ENCODE assay signal across 12 cellular contexts in genomic region chr18:49645836-49646235, GRCh38.
DNase-seq lines count a peak whose midpoint lies in the region; ATAC-seq and TF ChIP-seq lines count a peak whose summit lies in the region.
"Had no signal": no experiment of that assay in that cellular context is flagged by ENCODE, and none has a peak within 500 bp of the region (broad histone marks: within the 10 kb centered on the region; RNA-seq: fewer than 3 reads in every experiment).

No MANE protein-coding gene starts in this region.

- peak overlapping the region; percentile 72 for H3K4me2 ChIP-seq in skeletal muscle satellite cell (ENCODE audit: low read length)

- no peak for TF ChIP-seq CTCF in chondrocyte (IDR thresholded peaks at IDR 0.05)
- no peak for TF ChIP-seq CTCF in CD4-positive, alpha-beta T cell (IDR thresholded peaks at IDR 0.05)

- peak; percentile 15 for ATAC-seq in left colon
- no peak for ATAC-seq in CD4-positive, alpha-beta T cell (ENCODE audit: poor library complexity)

- DNase-seq in GM03348 (ENCODE audit: low spot score) (peak; percentile 82), chondrocyte (ENCODE audit: low spot score) (no peak), left colon (peak in 1 of 2 donors; percentile 44), NCI-H82 (lab: John Stamatoyannopoulos, UW) (no peak), NCI-H446 treated with DMSO at 0.1 percent for 48 hours (lab: John Stamatoyannopoulos, UW) (no peak), SKM-1 (lab: John Stamatoyannopoulos, UW; ENCODE audit: unreplicated experiment) (no peak)
- DNase-seq in CD4-positive, alpha-beta T cell: no peak
- DNase-seq: activated CD4-positive, CD25-positive, alpha-beta regulatory T cell treated with anti-CD3 and anti-CD28 coated beads, Interleukin-2, amount 50 U/mL, for 72 hours; activated naive CD4-positive, alpha-beta T cell treated with anti-CD3 and anti-CD28 coated beads for 36 hours; effector memory CD4-positive, alpha-beta T cell; stimulated activated naive CD4-positive, alpha-beta T cell treated with Interleukin-2 at 50 U/mL for 16 hours had no signal

- H3K36me3 Mint-ChIP-seq in chondrocyte (ENCODE audit: low read depth): no peaks in the 10 kb centered on the region
- no peaks in the 10 kb centered on the region for H3K36me3 Mint-ChIP-seq in CD4-positive, alpha-beta T cell (ENCODE audit: low read depth)

- no peaks in the 10 kb centered on the region for H3K9me3 ChIP-seq in skeletal muscle satellite cell (replicated peaks; ENCODE audit: low read length)
- no peaks in the 10 kb centered on the region for H3K9me3 ChIP-seq in CD4-positive, alpha-beta T cell (ENCODE audit: control insufficient read depth, low read length)

- intact Hi-C loops in left colon (cut with DNase I, micrococcal nuclease): no loop called here
- intact Hi-C loops in CD4-positive, alpha-beta T cell (cut with DNase I, micrococcal nuclease): no loop called here

- peak overlapping the region; percentile 42 for H3K27ac Mint-ChIP-seq in chondrocyte (ENCODE audit: unreplicated experiment)
- no peak overlapping the region for H3K27ac Mint-ChIP-seq in CD4-positive, alpha-beta T cell
- H3K27ac Mint-ChIP-seq: activated naive CD4-positive, alpha-beta T cell treated with anti-CD3 and anti-CD28 coated beads for 36 hours had no signal

- H3K4me1 Mint-ChIP-seq in chondrocyte (ENCODE audit: low read depth): peaks cover 11% of the 10 kb centered on the region
- no peaks in the 10 kb centered on the region for H3K4me1 Mint-ChIP-seq in CD4-positive, alpha-beta T cell (ENCODE audit: low read depth)

- H3K4me3 ChIP-seq in skeletal muscle satellite cell (ENCODE audit: low read length): peak overlapping the region; percentile 60

- peaks cover 38% of the 10 kb centered on the region for H3K4me1 ChIP-seq in skeletal muscle satellite cell (ENCODE audit: control insufficient read depth, insufficient read depth, low read length)

- POLR2A ChIA-PET in CD4-positive, alpha-beta T cell (lab: Charles Lee): no interaction called here

- H3K27me3 ChIP-seq in skeletal muscle satellite cell (ENCODE audit: control insufficient read depth, insufficient read depth, low read length): no peaks in the 10 kb centered on the region
- H3K27me3 ChIP-seq in CD4-positive, alpha-beta T cell (ENCODE audit: control insufficient read depth, insufficient read depth, low read length): no peaks in the 10 kb centered on the region

- peaks cover 4% of the 10 kb centered on the region for H3K27me3 Mint-ChIP-seq in chondrocyte (ENCODE audit: low read depth)
- H3K27me3 Mint-ChIP-seq in CD4-positive, alpha-beta T cell: peaks cover 7% of the 10 kb centered on the region

- H3K36me3 ChIP-seq in skeletal muscle satellite cell (ENCODE audit: insufficient read depth, low read length): no peaks in the 10 kb centered on the region

- H3K9ac ChIP-seq in skeletal muscle satellite cell (ENCODE audit: low read depth, low read length): no peak overlapping the region

- no peak overlapping the region for H3K27ac ChIP-seq in CD4-positive, alpha-beta T cell (ENCODE audit: low read depth, low read length)

- CTCF ChIA-PET in CD4-positive, alpha-beta T cell (lab: Charles Lee): no interaction called here

- no peaks in the 10 kb centered on the region for H3K9me3 Mint-ChIP-seq in chondrocyte (ENCODE audit: low read depth)
- H3K9me3 Mint-ChIP-seq in CD4-positive, alpha-beta T cell: no peaks in the 10 kb centered on the region
- H3K9me3 Mint-ChIP-seq: activated naive CD4-positive, alpha-beta T cell treated with anti-CD3 and anti-CD28 coated beads for 36 hours had no signal

- H3K4me3 Mint-ChIP-seq in chondrocyte (ENCODE audit: unreplicated experiment): no peak overlapping the region
- H3K4me3 Mint-ChIP-seq in CD4-positive, alpha-beta T cell: no peak overlapping the region
- H3K4me3 Mint-ChIP-seq: activated naive CD4-positive, alpha-beta T cell treated with anti-CD3 and anti-CD28 coated beads for 36 hours had no signal
